17 cellular contexts compared by ENCODE assay signal in genomic region chr14:66939409-66939808, GRCh38.
DNase-seq lines count a peak whose midpoint lies in the region; ATAC-seq and TF ChIP-seq lines count a peak whose summit lies in the region.
"Had no signal": no experiment of that assay in that cellular context is flagged by ENCODE, and none has a peak within 500 bp of the region (broad histone marks: within the 10 kb centered on the region; RNA-seq: fewer than 3 reads in every experiment).

No MANE protein-coding gene starts in this region.

- H3K4me2 ChIP-seq in neuronal stem cell (ENCODE audit: insufficient read depth, low read length, poor library complexity, severe bottlenecking), result no peak overlapping the region
- H3K4me2 ChIP-seq: A549, BLaER1 had no signal

- H2AFZ ChIP-seq in neuronal stem cell (ENCODE audit: low read length), result no peak overlapping the region

- H3K9me3 ChIP-seq in breast epithelium (peaks cover 13 to 34% of the 10 kb centered on the region in 2 donors), neuronal stem cell (replicated peaks in 1 of 2; ENCODE audit: control insufficient read depth in 2 of 2, insufficient read depth in 1 of 2, low read depth in 1 of 2, low read length in 2 of 2) (peaks cover 5 to 19% of the 10 kb centered on the region in 2 donors)
- H3K9me3 ChIP-seq: HAP-1 had no signal

- ATAC-seq in GM19023 (IDR thresholded peaks at IDR 0.05; ENCODE audit: unreplicated experiment), result no peak
- ATAC-seq: A549, GM12878 had no signal

- H3K4ac ChIP-seq in neuronal stem cell (ENCODE audit: low read length), result no peak overlapping the region

- H3K9ac ChIP-seq in neuronal stem cell (ENCODE audit: low read depth, low read length, poor library complexity), result no peak overlapping the region
- H3K9ac ChIP-seq: BLaER1 had no signal

- H3K27me3 ChIP-seq in breast epithelium (no peaks in the 10 kb centered on the region), neuronal stem cell (ENCODE audit: control insufficient read depth in 3 of 3, insufficient read depth in 3 of 3, low read depth in 1 of 3, low read length in 3 of 3) (no peaks in the 10 kb centered on the region)
- H3K27me3 ChIP-seq: BLaER1 had no signal

- no peaks in the 10 kb centered on the region for H3K79me1 ChIP-seq in neuronal stem cell (ENCODE audit: low read depth, low read length)

- no peak overlapping the region for H3K27ac ChIP-seq in breast epithelium
- H3K27ac ChIP-seq in neuronal stem cell (replicated peaks; ENCODE audit: low read length), result no peak overlapping the region
- H3K27ac ChIP-seq: 22Rv1, A549, BLaER1 had no signal

- H3K9me3 Mint-ChIP-seq in MCF 10A (ENCODE audit: unreplicated experiment), result no peaks in the 10 kb centered on the region
- peaks cover 5% of the 10 kb centered on the region for H3K9me3 Mint-ChIP-seq in endothelial cell (ENCODE audit: unreplicated experiment)

- no peak for TF ChIP-seq CTCF in MCF 10A (IDR thresholded peaks at IDR 0.05; ENCODE audit: unreplicated experiment)
- TF ChIP-seq CTCF in breast epithelium (IDR thresholded peaks at IDR 0.05), result no peak
- no peak for TF ChIP-seq CTCF in endothelial cell (IDR thresholded peaks at IDR 0.05; ENCODE audit: unreplicated experiment)

- no peak overlapping the region for H2BK12ac ChIP-seq in neuronal stem cell (ENCODE audit: low read length)

- H3K4me3 ChIP-seq in breast epithelium (no peak overlapping the region), neuronal stem cell (ENCODE audit: low read length in 2 of 2) (no peak overlapping the region)
- H3K4me3 ChIP-seq: A549, BLaER1, GM12878, HAP-1 had no signal

- H3K27ac Mint-ChIP-seq in MCF 10A (ENCODE audit: low read depth, unreplicated experiment) (peak overlapping the region; percentile 22), endothelial cell (ENCODE audit: unreplicated experiment) (no peak overlapping the region)
- H3K27ac Mint-ChIP-seq: CD14-positive monocyte; CD4-positive, alpha-beta memory T cell had no signal

- no peak for DNase-seq in MCF 10A (ENCODE audit: unreplicated experiment)
- DNase-seq in breast epithelium (ENCODE audit: low spot score in 2 of 2), result no peak
- DNase-seq in endothelial cell (ENCODE audit: low spot score), result no peak
- peak; percentile 50 for DNase-seq in islet precursor cell
- no peak for DNase-seq in neuronal stem cell (ENCODE audit: low spot score)
- DNase-seq in hypothalamus (lab: John Stamatoyannopoulos, UW), result no peak
- DNase-seq: Calu3; CD4-positive, alpha-beta memory T cell; DMS79 treated with DMSO at 0.1 percent for 48 hours; IMR-90 had no signal

- H3K36me3 Mint-ChIP-seq in MCF 10A (ENCODE audit: insufficient read depth, unreplicated experiment) (peaks cover 12% of the 10 kb centered on the region), endothelial cell (ENCODE audit: low read depth, unreplicated experiment) (peaks cover 40% of the 10 kb centered on the region)

- H3K23ac ChIP-seq in neuronal stem cell (ENCODE audit: low read depth, low read length, poor library complexity), result no peak overlapping the region

- no peak overlapping the region for H4K91ac ChIP-seq in neuronal stem cell (ENCODE audit: low read depth, low read length, poor library complexity)

- no TSS peak for BruUV-seq in MCF 10A (replicated peaks; lab: Mats Ljungman, UMichigan)

- no peak overlapping the region for H4K8ac ChIP-seq in neuronal stem cell (ENCODE audit: low read depth, low read length)

- H3K18ac ChIP-seq in neuronal stem cell (ENCODE audit: low read length), result no peak overlapping the region

- WGBS in neuronal stem cell (ENCODE audit: extremely low coverage in 2 of 2, insufficient read length in 2 of 2, insufficient replicate concordance in 1 of 2), 2 donors, result no CpG with 5 or more reads among the region's 4 CpGs

- H2BK15ac ChIP-seq in neuronal stem cell (ENCODE audit: low read length), result no peak overlapping the region

- CTCF ChIA-PET in MCF 10A (lab: Yijun Ruan, JAX), result no interaction called here

- H3K27me3 Mint-ChIP-seq in MCF 10A (ENCODE audit: insufficient read depth, unreplicated experiment) (no peaks in the 10 kb centered on the region), endothelial cell (ENCODE audit: unreplicated experiment) (peaks cover 6% of the 10 kb centered on the region)
- H3K27me3 Mint-ChIP-seq: CD4-positive, alpha-beta memory T cell had no signal

- H2BK120ac ChIP-seq in neuronal stem cell (ENCODE audit: low read depth, low read length), result no peak overlapping the region

- no peak overlapping the region for H2BK5ac ChIP-seq in neuronal stem cell (ENCODE audit: low read length)

- H3K36me3 ChIP-seq in breast epithelium, result no peaks in the 10 kb centered on the region
- no peaks in the 10 kb centered on the region for H3K36me3 ChIP-seq in neuronal stem cell (replicated peaks in 1 of 2; ENCODE audit: control insufficient read depth in 2 of 2, insufficient read depth in 2 of 2, low read length in 2 of 2)
- H3K36me3 ChIP-seq: HAP-1 had no signal

- no peak for TF ChIP-seq POLR2A in breast epithelium (IDR thresholded peaks at IDR 0.05)

- no peak overlapping the region for H3K14ac ChIP-seq in neuronal stem cell (ENCODE audit: low read length)

- intact Hi-C loops in MCF 10A (cut with micrococcal nuclease) (no loop called here), breast epithelium (cut with DNase I; ENCODE audit: low total_unique reads) (no loop called here)

- no peak overlapping the region for H2AK5ac ChIP-seq in neuronal stem cell (ENCODE audit: low read depth, low read length)

- POLR2A ChIA-PET in MCF 10A (lab: Yijun Ruan, JAX), result interaction anchor here (0.7 kb wide), 2 partner anchors 81 to 92 kb away, joined by 3 read pairs; no protein-coding TSS in a partner anchor

- H3K4me3 Mint-ChIP-seq in MCF 10A (ENCODE audit: unreplicated experiment) (no peak overlapping the region), endothelial cell (ENCODE audit: unreplicated experiment) (peak overlapping the region; percentile 32)
- H3K4me3 Mint-ChIP-seq: CD14-positive monocyte; CD4-positive, alpha-beta memory T cell had no signal

- H3K4me1 ChIP-seq in breast epithelium (no peaks in the 10 kb centered on the region), neuronal stem cell (ENCODE audit: control insufficient read depth in 2 of 2, insufficient read depth in 1 of 2, low read depth in 1 of 2, low read length in 2 of 2) (no peaks in the 10 kb centered on the region)
- H3K4me1 ChIP-seq: A549, BLaER1, HAP-1 had no signal

- no peaks in the 10 kb centered on the region for H3K4me1 Mint-ChIP-seq in MCF 10A (ENCODE audit: insufficient read depth, unreplicated experiment)
- no peaks in the 10 kb centered on the region for H3K4me1 Mint-ChIP-seq in endothelial cell (ENCODE audit: unreplicated experiment)
- H3K4me1 Mint-ChIP-seq: CD14-positive monocyte; CD4-positive, alpha-beta memory T cell had no signal
